1 cellular context compared by ENCODE assay signal in the genomic region with DNA sequence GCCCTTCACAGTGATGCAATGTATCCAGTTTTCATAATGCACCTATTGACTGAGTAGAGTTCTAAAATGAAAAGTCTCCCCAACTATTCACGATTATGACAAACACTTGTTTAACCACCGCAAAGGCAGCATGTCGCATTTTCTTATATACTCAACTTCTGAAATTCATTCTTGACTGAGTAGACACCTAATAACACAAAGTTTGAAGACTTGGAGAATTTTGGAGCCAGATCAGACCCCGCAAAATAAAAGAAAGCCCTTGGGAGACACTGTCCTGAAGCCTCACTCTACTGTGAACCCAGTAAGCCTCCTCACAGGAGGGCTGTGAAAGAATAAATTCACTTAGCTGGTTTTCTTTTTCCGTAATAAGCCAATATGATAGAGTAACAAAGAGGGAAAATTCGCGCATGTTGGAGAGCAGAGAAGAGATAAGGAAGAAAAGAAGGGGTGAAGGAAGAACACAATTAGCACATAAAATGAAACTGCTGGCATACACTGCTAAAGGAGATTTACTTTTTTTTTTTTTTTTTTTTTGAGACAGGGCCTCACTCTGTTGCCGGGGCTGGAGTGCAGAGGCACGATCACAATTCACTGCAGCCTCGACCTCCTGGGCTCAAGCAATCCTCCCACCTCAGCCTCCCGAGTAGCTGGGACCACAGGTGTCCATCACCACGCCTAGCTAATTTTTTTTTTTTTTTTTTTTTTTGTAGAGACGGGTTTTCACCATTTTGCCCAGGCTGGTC.
TF ChIP-seq lines count a peak whose summit lies in the region.

No MANE protein-coding gene starts in this region.

TF ChIP-seq in H1, 55 proteins besides CTCF, POLR2A, EP300 and RAD21:
- TF ChIP-seq BACH1 (IDR thresholded peaks at IDR 0.05; ENCODE audit: low read length) = no peak
- no peak for TF ChIP-seq CHD2 (IDR thresholded peaks at IDR 0.05; ENCODE audit: low read length)
- TF ChIP-seq RXRA (IDR thresholded peaks at IDR 0.05; ENCODE audit: insufficient read depth, low read depth, low read length) = no peak
- TF ChIP-seq, protein P1, sequence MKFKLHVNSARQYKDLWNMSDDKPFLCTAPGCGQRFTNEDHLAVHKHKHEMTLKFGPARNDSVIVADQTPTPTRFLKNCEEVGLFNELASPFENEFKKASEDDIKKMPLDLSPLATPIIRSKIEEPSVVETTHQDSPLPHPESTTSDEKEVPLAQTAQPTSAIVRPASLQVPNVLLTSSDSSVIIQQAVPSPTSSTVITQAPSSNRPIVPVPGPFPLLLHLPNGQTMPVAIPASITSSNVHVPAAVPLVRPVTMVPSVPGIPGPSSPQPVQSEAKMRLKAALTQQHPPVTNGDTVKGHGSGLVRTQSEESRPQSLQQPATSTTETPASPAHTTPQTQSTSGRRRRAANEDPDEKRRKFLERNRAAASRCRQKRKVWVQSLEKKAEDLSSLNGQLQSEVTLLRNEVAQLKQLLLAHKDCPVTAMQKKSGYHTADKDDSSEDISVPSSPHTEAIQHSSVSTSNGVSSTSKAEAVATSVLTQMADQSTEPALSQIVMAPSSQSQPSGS (IDR thresholded peaks at IDR 0.05; ENCODE audit: low read length) = no peak
- no peak for TF ChIP-seq RBBP5 (IDR thresholded peaks at IDR 0.05; ENCODE audit: borderline replicate concordance, low read depth, low read length)
- no peak for TF ChIP-seq GABPA (IDR thresholded peaks at IDR 0.05; ENCODE audit: borderline replicate concordance, insufficient read depth, low read length)
- no peak for TF ChIP-seq BRCA1 (IDR thresholded peaks at IDR 0.05; ENCODE audit: low read depth, low read length)
- TF ChIP-seq HDAC2 (IDR thresholded peaks at IDR 0.05; ENCODE audit: borderline replicate concordance in 1 of 2, low read depth in 2 of 2, low read length in 2 of 2) = no peak
- no peak for TF ChIP-seq GTF2F1 (IDR thresholded peaks at IDR 0.05; ENCODE audit: borderline replicate concordance, low read depth, low read length)
- TF ChIP-seq TAF1 (IDR thresholded peaks at IDR 0.05; ENCODE audit: low read depth, low read length) = no peak
